In the genomic region with DNA sequence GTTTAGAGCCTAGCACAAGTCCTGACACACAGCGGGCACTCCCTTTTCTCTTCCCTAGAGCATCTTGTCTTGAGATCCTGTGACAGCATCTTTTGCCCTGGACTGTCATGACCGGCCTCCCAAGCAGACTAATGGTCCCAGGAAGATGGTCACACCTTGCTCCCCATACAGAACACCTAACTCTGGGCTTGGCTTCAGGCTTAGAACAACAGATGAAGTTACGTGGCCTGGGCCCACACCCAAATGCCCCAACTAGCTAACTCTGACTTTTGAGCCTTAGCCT, we compare ENCODE assay signal across 8 cellular contexts. TPM values are rescaled to one million over a fixed set of nuclear protein-coding genes. Genes with fewer than 3 reads are reported as not detected.
DNase-seq lines count a peak whose midpoint lies in the region; FAIRE-seq and TF ChIP-seq lines count a peak whose summit lies in the region.

No MANE protein-coding gene starts in this region.

- peaks cover 5% of the 10 kb centered on the region for H3K4me1 ChIP-seq in iPS-18a (ENCODE audit: control insufficient read depth, low read depth, low read length)
- peaks cover 22 to 53% (median 41%) of the 10 kb centered on the region in 6 donors for H3K4me1 ChIP-seq in spleen

- peak overlapping the region; percentile 43 for H3K4me3 ChIP-seq in H7 (ENCODE audit: insufficient read depth, low read depth, low read length)
- H3K4me3 ChIP-seq in iPS-18a (ENCODE audit: low read length), result no peak overlapping the region
- H3K4me3 ChIP-seq in spleen, result peak overlapping the region in 7 of 8 donors; percentile 67 to 95 (median 82)

- 43 to 63% (median 55%) methylated on average over 3 of the region's 3 CpGs for WGBS in spleen, 5 donors

- TF ChIP-seq POLR2A in spleen (IDR thresholded peaks at IDR 0.05) (no peak), H54 (IDR thresholded peaks at IDR 0.05; ENCODE audit: low read depth, low read length) (no peak)

- CTCF ChIA-PET in activated CD4-positive, alpha-beta memory T cell treated with anti-CD3 and anti-CD28 coated beads for 36 hours (lab: Charles Lee), result interaction anchor here (2.6 to 3.5 kb wide), 2 partner anchors 16 to 52 kb away, joined by 17 to 34 read pairs; partner anchors contain the start of gene INKA1

- intact Hi-C loops in activated CD4-positive, alpha-beta memory T cell treated with anti-CD3 and anti-CD28 coated beads for 36 hours (cut with micrococcal nuclease), result loop anchor here (2.0 to 5.0 kb wide), 3 partner anchors 50 to 70 kb away; partner anchors contain the start of gene TRAIP
- intact Hi-C loops in spleen (cut with DNase I; ENCODE audit: low total_unique reads), result no loop called here

- no peak for TF ChIP-seq CTCF in spleen (IDR thresholded peaks at IDR 0.05 in 8 of 11, conservative IDR thresholded peaks at IDR 0.05 in 3 of 11)

- H3K27me3 Mint-ChIP-seq in activated CD4-positive, alpha-beta memory T cell treated with anti-CD3 and anti-CD28 coated beads for 36 hours, result no peaks in the 10 kb centered on the region

- DNase-seq in H7 (no peak), spleen (no peak), NCI-H1694 treated with DMSO at 0.1 percent for 48 hours (lab: John Stamatoyannopoulos, UW) (no peak), H54 (ENCODE audit: insufficient read length, low spot score) (no peak), NCI-H146 (lab: John Stamatoyannopoulos, UW) (no peak)
- no peak for DNase-seq in activated CD4-positive, alpha-beta memory T cell treated with anti-CD3 and anti-CD28 coated beads for 36 hours
- DNase-seq in effector CD4-positive, alpha-beta T cell, result no peak

- H3K27ac ChIP-seq in iPS-18a (ENCODE audit: low read length), result no peak overlapping the region
- peak overlapping the region; percentile 95 to 99 (median 98) for H3K27ac ChIP-seq in spleen

- peaks cover 2% of the 10 kb centered on the region; the same call in 1 of the 2 replicates for H3K27me3 ChIP-seq in H7 (ENCODE audit: control insufficient read depth, insufficient read depth, low read length)
- H3K27me3 ChIP-seq in iPS-18a (ENCODE audit: control insufficient read depth, insufficient read depth, low read length), result no peaks in the 10 kb centered on the region
- no peaks in the 10 kb centered on the region for H3K27me3 ChIP-seq in spleen (replicated peaks in 1 of 7)

- H3K4me3 Mint-ChIP-seq in activated CD4-positive, alpha-beta memory T cell treated with anti-CD3 and anti-CD28 coated beads for 36 hours, result peak overlapping the region; percentile 83

- H3K36me3 ChIP-seq in H7 (replicated peaks; ENCODE audit: control insufficient read depth, insufficient read depth, low read length) (no peaks in the 10 kb centered on the region), iPS-18a (ENCODE audit: control insufficient read depth, low read depth, low read length) (no peaks in the 10 kb centered on the region), spleen (peaks cover 0 to 31% (median 7%) of the 10 kb centered on the region in 6 donors)

- H3K4me1 Mint-ChIP-seq in activated CD4-positive, alpha-beta memory T cell treated with anti-CD3 and anti-CD28 coated beads for 36 hours (ENCODE audit: low read depth), result peaks cover 18% of the 10 kb centered on the region

- H3K9me3 ChIP-seq in iPS-18a (ENCODE audit: control insufficient read depth, low read depth, low read length) (no peaks in the 10 kb centered on the region), spleen (no peaks in the 10 kb centered on the region)

- no peak for FAIRE-seq in H54 (lab: Jason Lieb, UNC)

- POLR2A ChIA-PET in activated CD4-positive, alpha-beta memory T cell treated with anti-CD3 and anti-CD28 coated beads for 36 hours (lab: Charles Lee), result interaction anchor here (0.6 kb wide), 1 partner anchor 15 kb away, joined by 6 read pairs; no protein-coding TSS in a partner anchor

- no peaks in the 10 kb centered on the region for H3K9me3 Mint-ChIP-seq in activated CD4-positive, alpha-beta memory T cell treated with anti-CD3 and anti-CD28 coated beads for 36 hours

- peaks cover 18% of the 10 kb centered on the region for H3K36me3 Mint-ChIP-seq in activated CD4-positive, alpha-beta memory T cell treated with anti-CD3 and anti-CD28 coated beads for 36 hours

- H3K9ac ChIP-seq in iPS-18a (ENCODE audit: low read length), result peak overlapping the region; percentile 44

- peak overlapping the region; percentile 89 for H3K27ac Mint-ChIP-seq in activated CD4-positive, alpha-beta memory T cell treated with anti-CD3 and anti-CD28 coated beads for 36 hours

RNA-seq across cellular contexts. Expression of gene IP6K1, which starts 0.8 kb away (rescaled TPM):
- total RNA-seq in H7 (2014; rRNA removed; shearing (Covaris generic)), result 34.7 and 38.2 TPM in 2 replicates
- 10 to 100 TPM; 28.8 to 29.3 TPM for total RNA-seq in activated CD4-positive, alpha-beta memory T cell treated with anti-CD3 and anti-CD28 coated beads for 36 hours
- 10 to 100 TPM; 40.7 to 56.0 (median 51.4) TPM for total RNA-seq in spleen
- polyA plus RNA-seq in spleen, result 10 to 100 TPM in 1 of 3 donors, 1 to 10 TPM in 2; 8.6 to 21.4 (median 9.8) TPM

RNA-seq across cellular contexts. Expression of gene CDHR4, which starts 12.6 kb away (rescaled TPM):
- total RNA-seq in H7 (2014; rRNA removed; shearing (Covaris generic)), result not detected in 2 replicates
- total RNA-seq in activated CD4-positive, alpha-beta memory T cell treated with anti-CD3 and anti-CD28 coated beads for 36 hours, result under 1 TPM in 1 of 2 experiments, not detected in 1; 0.22 TPM
- not detected for total RNA-seq in spleen
- under 1 TPM in 2 of 3 donors, not detected in 1; 0.06 to 0.29 TPM for polyA plus RNA-seq in spleen

RNA-seq across cellular contexts. Expression of gene INKA1, which starts 15.9 kb away (rescaled TPM):
- total RNA-seq in H7 (2014; rRNA removed; shearing (Covaris generic)), result 2.3 and 6.5 TPM in 2 replicates
- total RNA-seq in activated CD4-positive, alpha-beta memory T cell treated with anti-CD3 and anti-CD28 coated beads for 36 hours, result 1 to 10 TPM; 1.0 to 1.2 TPM
- 10 to 100 TPM in 3 of 7 donors, 1 to 10 TPM in 4; 2.8 to 14.9 (median 7.5) TPM for total RNA-seq in spleen
- polyA plus RNA-seq in spleen, result 10 to 100 TPM; 17.3 to 30.6 (median 21.5) TPM

RNA-seq across cellular contexts. Expression of gene UBA7, which starts 26.6 kb away (rescaled TPM):
- total RNA-seq in H7 (2014; rRNA removed; shearing (Covaris generic)), result 0.07 and 0.55 TPM in 2 replicates
- total RNA-seq in activated CD4-positive, alpha-beta memory T cell treated with anti-CD3 and anti-CD28 coated beads for 36 hours, result 10 to 100 TPM; 85.6 to 86.4 TPM
- 100 to 1,000 TPM; 176 to 228 (median 218) TPM for total RNA-seq in spleen
- polyA plus RNA-seq in spleen, result 100 to 1,000 TPM in 2 of 3 donors, 10 to 100 TPM in 1; 91.1 to 231 (median 230) TPM
